19 cellular contexts compared by ENCODE assay signal in the genomic region with DNA sequence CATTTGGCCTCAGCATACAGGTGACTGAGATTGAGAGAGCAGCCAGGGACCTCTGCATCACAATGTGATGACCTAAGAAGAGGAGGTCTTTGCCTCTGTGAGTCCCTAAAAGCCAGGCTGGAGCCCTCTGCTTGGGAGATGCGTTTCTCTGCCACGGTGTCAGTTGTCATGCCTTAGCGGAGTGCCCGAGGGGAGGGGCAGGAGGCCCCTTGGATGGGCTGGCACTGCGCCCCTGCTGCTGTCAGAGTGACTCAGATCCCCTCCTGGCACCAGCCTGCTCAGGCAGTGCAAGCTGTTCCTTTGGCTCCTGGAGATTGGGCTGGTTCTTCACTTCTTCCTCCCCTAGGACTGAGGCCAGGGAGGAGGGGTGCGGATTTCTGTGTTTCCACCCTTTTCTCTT.
DNase-seq lines count a peak whose midpoint lies in the region; ATAC-seq, FAIRE-seq and TF ChIP-seq lines count a peak whose summit lies in the region.
"Had no signal": no experiment of that assay in that cellular context is flagged by ENCODE, and none has a peak within 500 bp of the region (broad histone marks: within the 10 kb centered on the region; RNA-seq: fewer than 3 reads in every experiment).

No MANE protein-coding gene starts in this region.

- peaks cover 8% of the 10 kb centered on the region for H3K27me3 ChIP-seq in PC-3 (ENCODE audit: low read length)

- POLR2A ChIA-PET in PC-3 (lab: Charles Lee; ENCODE audit: unreplicated experiment): no interaction called here
- POLR2A ChIA-PET in activated CD4-positive, alpha-beta T cell treated with anti-CD3 and anti-CD28 coated beads for 36 hours (lab: Charles Lee): no interaction called here

- DNase-seq in NCI-H2081 (lab: John Stamatoyannopoulos, UW): peak; percentile 18 to 25
- no peak for DNase-seq in NCI-H2081 treated with DMSO at 0.1 percent for 48 hours (lab: John Stamatoyannopoulos, UW)
- peak; percentile 80 for DNase-seq in NCI-H1092 (lab: John Stamatoyannopoulos, UW)
- DNase-seq in PC-3: peak; percentile 2
- peak; percentile 57 for DNase-seq in myocyte (ENCODE audit: low read depth)
- no peak for DNase-seq in frontal cortex (ENCODE audit: low spot score in 2 of 2)
- no peak for DNase-seq in activated CD4-positive, alpha-beta T cell treated with anti-CD3 and anti-CD28 coated beads for 36 hours
- DNase-seq: activated naive CD4-positive, alpha-beta T cell treated with Interleukin-2 at 50 U/mL for 16 hours; aorta; CD4-positive, alpha-beta T cell; kidney glomerular epithelial cell; NCI-H510A; retina; stomach had no signal

- no peak for ATAC-seq in PC-3
- ATAC-seq in activated CD4-positive, alpha-beta T cell treated with anti-CD3 and anti-CD28 coated beads for 36 hours: no peak
- ATAC-seq in activated CD4-positive, CD25-positive, alpha-beta regulatory T cell treated with anti-CD3 and anti-CD28 coated beads, Interleukin-2, amount 50 U/mL, for 24 hours: no peak

- H3K4me2 ChIP-seq in PC-3 (ENCODE audit: low read length): no peak overlapping the region

- intact Hi-C loops in PC-3 (cut with micrococcal nuclease): no loop called here
- intact Hi-C loops in activated CD4-positive, alpha-beta T cell treated with anti-CD3 and anti-CD28 coated beads for 36 hours (cut with DNase I, micrococcal nuclease): no loop called here

- H3K4me1 Mint-ChIP-seq in activated CD4-positive, alpha-beta T cell treated with anti-CD3 and anti-CD28 coated beads for 36 hours: no peaks in the 10 kb centered on the region
- H3K4me1 Mint-ChIP-seq: mesothelial cell of epicardium, neural crest cell had no signal

- H3K4me1 ChIP-seq in PC-3 (ENCODE audit: insufficient read depth, low read length): no peaks in the 10 kb centered on the region
- H3K4me1 ChIP-seq: stomach had no signal

- no peak for FAIRE-seq in frontal cortex (lab: Jason Lieb, UNC)
- FAIRE-seq: endothelial cell of umbilical vein had no signal

- no peak for TF ChIP-seq CTCF in PC-3 (conservative IDR thresholded peaks at IDR 0.05; ENCODE audit: low read depth, low read length)

- CTCF ChIA-PET in PC-3 (lab: Charles Lee): no interaction called here
- CTCF ChIA-PET in activated CD4-positive, alpha-beta T cell treated with anti-CD3 and anti-CD28 coated beads for 36 hours (lab: Charles Lee): no interaction called here

- no peak overlapping the region for H3K27ac ChIP-seq in PC-3 (ENCODE audit: low read length)
- H3K27ac ChIP-seq: coronary artery, stomach had no signal

- no peak overlapping the region for H3K4me3 ChIP-seq in PC-3 (ENCODE audit: low read length)
- H3K4me3 ChIP-seq: coronary artery, stomach had no signal

- no TSS peak for BruUV-seq in PC-3 (replicated peaks; lab: Mats Ljungman, UMichigan)

- no peaks in the 10 kb centered on the region for H3F3A ChIP-seq in PC-3 (ENCODE audit: low read length, unreplicated experiment)

- H3K9me3 ChIP-seq in PC-3 (ENCODE audit: low read length): no peaks in the 10 kb centered on the region
- H3K9me3 ChIP-seq: stomach had no signal

- H3K36me3 ChIP-seq in PC-3 (ENCODE audit: low read depth, low read length): no peaks in the 10 kb centered on the region
- H3K36me3 ChIP-seq: stomach had no signal

- H3K4me3 Mint-ChIP-seq in activated CD4-positive, alpha-beta T cell treated with anti-CD3 and anti-CD28 coated beads for 36 hours: no peak overlapping the region
- H3K4me3 Mint-ChIP-seq: CD4-positive, alpha-beta T cell; mesothelial cell of epicardium; neural crest cell had no signal

- H3K9ac ChIP-seq in PC-3 (ENCODE audit: low read length): no peak overlapping the region

- no peaks in the 10 kb centered on the region for H3K79me2 ChIP-seq in PC-3 (ENCODE audit: low read length)

- no peaks in the 10 kb centered on the region for H3K9me2 ChIP-seq in PC-3 (replicated peaks; ENCODE audit: low read length)

- no peaks in the 10 kb centered on the region for H4K20me1 ChIP-seq in PC-3 (ENCODE audit: low read length)

- H3K27ac Mint-ChIP-seq in activated CD4-positive, alpha-beta T cell treated with anti-CD3 and anti-CD28 coated beads for 36 hours: no peak overlapping the region
- H3K27ac Mint-ChIP-seq: CD4-positive, alpha-beta T cell; mesothelial cell of epicardium had no signal

- H3K9me3 Mint-ChIP-seq in activated CD4-positive, alpha-beta T cell treated with anti-CD3 and anti-CD28 coated beads for 36 hours (ENCODE audit: low read depth): no peaks in the 10 kb centered on the region
- H3K9me3 Mint-ChIP-seq: CD4-positive, alpha-beta T cell; mesothelial cell of epicardium; neural crest cell had no signal

- no peaks in the 10 kb centered on the region for H3K36me3 Mint-ChIP-seq in activated CD4-positive, alpha-beta T cell treated with anti-CD3 and anti-CD28 coated beads for 36 hours (ENCODE audit: low read depth)
- H3K36me3 Mint-ChIP-seq: mesothelial cell of epicardium had no signal

- peaks cover 27% of the 10 kb centered on the region for H3K27me3 Mint-ChIP-seq in activated CD4-positive, alpha-beta T cell treated with anti-CD3 and anti-CD28 coated beads for 36 hours

- H2AFZ ChIP-seq in PC-3 (ENCODE audit: low read length): no peak overlapping the region

Comparison
In these comparisons a context has a peak if more than half of its experiments do, and no peak if none do; other contexts are left out.
1. DNase-seq: peak in NCI-H2081 (2 of 2), NCI-H1092 (single experiment), PC-3 (single experiment) and myocyte (single experiment); none in NCI-H2081 treated with DMSO at 0.1 percent for 48 hours (single experiment), frontal cortex (0 of 2) and activated CD4-positive, alpha-beta T cell treated with anti-CD3 and anti-CD28 coated beads for 36 hours (single experiment).